In the genomic region with DNA sequence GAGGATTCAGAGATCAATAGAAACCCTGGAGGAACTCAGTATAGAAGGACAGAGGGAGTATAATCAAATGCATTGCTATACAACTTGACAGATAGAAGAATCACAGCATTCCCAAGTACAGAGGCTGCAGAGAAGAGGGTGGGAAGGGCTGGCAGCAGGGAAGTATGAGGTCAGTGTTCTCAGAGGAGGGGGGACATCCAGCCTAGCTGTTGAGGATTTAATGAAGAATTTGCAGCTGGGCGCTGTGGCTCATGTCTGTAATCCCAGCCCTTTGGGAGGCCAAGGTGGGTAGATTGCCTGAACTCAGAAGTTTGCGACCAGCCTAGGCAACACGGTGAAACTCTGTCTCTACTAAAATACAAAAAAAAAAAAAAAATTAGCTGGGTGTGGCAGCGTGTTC, we compare ENCODE assay signal across 26 cellular contexts.
A peak's percentile ranks its signal among the peaks of the same experiment; 100 is the strongest.
DNase-seq lines count a peak whose midpoint lies in the region; ATAC-seq, FAIRE-seq and TF ChIP-seq lines count a peak whose summit lies in the region.
"Had no signal": no experiment of that assay in that cellular context is flagged by ENCODE, and none has a peak within 500 bp of the region (broad histone marks: within the 10 kb centered on the region; RNA-seq: fewer than 3 reads in every experiment).

No MANE protein-coding gene starts in this region.

- no peak overlapping the region for H3K4me3 Mint-ChIP-seq in CD8-positive, alpha-beta memory T cell
- H3K4me3 Mint-ChIP-seq: activated naive CD8-positive, alpha-beta T cell treated with anti-CD3 and anti-CD28 coated beads, Interleukin-2, amount 50 U/mL, for 24 hours; activated T-cell treated with anti-CD3 and anti-CD28 coated beads, Interleukin-2, amount 50 U/mL, for 24 hours; brain; CD4-positive, alpha-beta T cell; neural progenitor cell; stimulated activated naive CD8-positive, alpha-beta T cell treated with anti-CD3 and anti-CD28 coated beads, Interleukin-15, Interleukin-2, amounts not matched to agents 100 ng/mL and 50 ng/mL, for 24 hours had no signal

- H3K4me3 ChIP-seq in SK-N-SH (ENCODE audit: low read depth in 2 of 2, low read length in 1 of 2), result no peak overlapping the region
- H3K4me3 ChIP-seq in RWPE2 (ENCODE audit: severe bottlenecking), result no peak overlapping the region
- H3K4me3 ChIP-seq in mucosa of descending colon, result no peak overlapping the region
- no peak overlapping the region for H3K4me3 ChIP-seq in CD8-positive, alpha-beta memory T cell (ENCODE audit: low read length)
- H3K4me3 ChIP-seq: lung, neural progenitor cell, thoracic aorta, vagina had no signal

- peaks cover 6% of the 10 kb centered on the region for H3F3A ChIP-seq in SK-N-SH (replicated peaks; ENCODE audit: insufficient read depth)

- POLR2A ChIA-PET in SK-N-SH (lab: Yijun Ruan, JAX), result no interaction called here
- POLR2A ChIA-PET in CD8-positive, alpha-beta memory T cell (lab: Charles Lee), result no interaction called here

- ATAC-seq in SK-N-SH treated with all-trans-retinoic acid at 6 μM for 48 hours, result peak; percentile 11; the same call in 1 of the 3 replicates
- no peak for ATAC-seq in RWPE2 (ENCODE audit: low read depth)
- no peak for ATAC-seq in GM21526 (IDR thresholded peaks at IDR 0.05; ENCODE audit: low FRiP score, unreplicated experiment)
- no peak for ATAC-seq in mucosa of descending colon
- ATAC-seq: activated naive CD8-positive, alpha-beta T cell treated with anti-CD3 and anti-CD28 coated beads, Interleukin-2, amount 50 U/mL, for 24 hours had no signal

- TF ChIP-seq EP300 in SK-N-SH (IDR thresholded peaks at IDR 0.05; ENCODE audit: borderline replicate concordance in 1 of 2, low read depth in 1 of 2, low read length in 1 of 2), result no peak

- TF ChIP-seq RAD21 in SK-N-SH (IDR thresholded peaks at IDR 0.05; ENCODE audit: low read length), result no peak

- no peaks in the 10 kb centered on the region for H3K9me2 ChIP-seq in SK-N-SH

- no peak overlapping the region for H3K27ac Mint-ChIP-seq in CD8-positive, alpha-beta memory T cell
- H3K27ac Mint-ChIP-seq: activated naive CD8-positive, alpha-beta T cell treated with anti-CD3 and anti-CD28 coated beads, Interleukin-2, amount 50 U/mL, for 24 hours; activated T-cell treated with anti-CD3 and anti-CD28 coated beads, Interleukin-2, amount 50 U/mL, for 24 hours; brain; CD4-positive, alpha-beta T cell; neural progenitor cell; progenitor cell of endocrine pancreas; stimulated activated naive CD8-positive, alpha-beta T cell treated with anti-CD3 and anti-CD28 coated beads, Interleukin-15, Interleukin-2, amounts not matched to agents 100 ng/mL and 50 ng/mL, for 24 hours had no signal

- H3K27me3 Mint-ChIP-seq in CD8-positive, alpha-beta memory T cell, result no peaks in the 10 kb centered on the region
- H3K27me3 Mint-ChIP-seq: activated naive CD8-positive, alpha-beta T cell treated with anti-CD3 and anti-CD28 coated beads, Interleukin-2, amount 50 U/mL, for 24 hours; activated T-cell treated with anti-CD3 and anti-CD28 coated beads, Interleukin-2, amount 50 U/mL, for 24 hours; brain; CD4-positive, alpha-beta T cell; progenitor cell of endocrine pancreas; stimulated activated naive CD8-positive, alpha-beta T cell treated with anti-CD3 and anti-CD28 coated beads, Interleukin-15, Interleukin-2, amounts not matched to agents 100 ng/mL and 50 ng/mL, for 24 hours had no signal

- TF ChIP-seq CTCF in SK-N-SH (IDR thresholded peaks at IDR 0.05) (no peak), RWPE2 (IDR thresholded peaks at IDR 0.05; ENCODE audit: poor library complexity, severe bottlenecking) (no peak), mucosa of descending colon (IDR thresholded peaks at IDR 0.05) (no peak)

- intact Hi-C loops in mucosa of descending colon (cut with DNase I, micrococcal nuclease), result no loop called here

- no peak overlapping the region for H2AFZ ChIP-seq in SK-N-SH (ENCODE audit: low read depth)
- H2AFZ ChIP-seq: neural progenitor cell had no signal

- H3K27me3 ChIP-seq in SK-N-SH (ENCODE audit: insufficient read depth) (no peaks in the 10 kb centered on the region), RWPE2 (ENCODE audit: insufficient read depth, poor library complexity, severe bottlenecking) (no peaks in the 10 kb centered on the region)
- H3K27me3 ChIP-seq in CD8-positive, alpha-beta memory T cell (ENCODE audit: insufficient read depth, low read length, poor library complexity, severe bottlenecking), result no peaks in the 10 kb centered on the region
- H3K27me3 ChIP-seq: neural progenitor cell, vagina had no signal

- H3K36me3 ChIP-seq in SK-N-SH (replicated peaks in 1 of 2; ENCODE audit: control insufficient read depth in 1 of 2, insufficient read depth in 2 of 2, low read length in 1 of 2), result no peaks in the 10 kb centered on the region
- H3K36me3 ChIP-seq in RWPE2 (ENCODE audit: low read depth), result no peaks in the 10 kb centered on the region
- no peaks in the 10 kb centered on the region for H3K36me3 ChIP-seq in mucosa of descending colon (ENCODE audit: low read depth)
- no peaks in the 10 kb centered on the region for H3K36me3 ChIP-seq in CD8-positive, alpha-beta memory T cell (ENCODE audit: insufficient read depth, low read length)
- H3K36me3 ChIP-seq: neural progenitor cell, thoracic aorta, vagina, WERI-Rb-1 had no signal

- CTCF ChIA-PET in SK-N-SH (lab: Yijun Ruan, JAX), result no interaction called here
- CTCF ChIA-PET in CD8-positive, alpha-beta memory T cell (lab: Charles Lee), result no interaction called here

- no peak overlapping the region for H3K9ac ChIP-seq in SK-N-SH
- H3K9ac ChIP-seq: neural progenitor cell had no signal

- H4K20me1 ChIP-seq in SK-N-SH (ENCODE audit: insufficient read depth), result peaks cover 98% of the 10 kb centered on the region

- H3K27ac ChIP-seq in SK-N-SH (ENCODE audit: low read depth in 2 of 2, low read length in 1 of 2), result no peak overlapping the region
- H3K27ac ChIP-seq in RWPE2 (ENCODE audit: poor library complexity, severe bottlenecking), result peak overlapping the region; percentile 89
- no peak overlapping the region for H3K27ac ChIP-seq in CD8-positive, alpha-beta memory T cell (ENCODE audit: low read depth, low read length)
- H3K27ac ChIP-seq: 22Rv1, neural progenitor cell, thoracic aorta, vagina, WERI-Rb-1 had no signal

- no peak overlapping the region for H3K4me2 ChIP-seq in SK-N-SH
- H3K4me2 ChIP-seq: neural progenitor cell had no signal

- H3K9me3 ChIP-seq in SK-N-SH (no peaks in the 10 kb centered on the region), RWPE2 (ENCODE audit: severe bottlenecking) (no peaks in the 10 kb centered on the region), mucosa of descending colon (no peaks in the 10 kb centered on the region)
- no peaks in the 10 kb centered on the region for H3K9me3 ChIP-seq in CD8-positive, alpha-beta memory T cell (ENCODE audit: low read length)
- H3K9me3 ChIP-seq: thoracic aorta, vagina had no signal

- H3K9me3 Mint-ChIP-seq in CD8-positive, alpha-beta memory T cell, result no peaks in the 10 kb centered on the region
- H3K9me3 Mint-ChIP-seq: activated naive CD8-positive, alpha-beta T cell treated with anti-CD3 and anti-CD28 coated beads, Interleukin-2, amount 50 U/mL, for 24 hours; activated T-cell treated with anti-CD3 and anti-CD28 coated beads, Interleukin-2, amount 50 U/mL, for 24 hours; CD4-positive, alpha-beta T cell; neural progenitor cell; stimulated activated naive CD8-positive, alpha-beta T cell treated with anti-CD3 and anti-CD28 coated beads, Interleukin-15, Interleukin-2, amounts not matched to agents 100 ng/mL and 50 ng/mL, for 24 hours had no signal

- peaks cover 0 to 69% (median 42%) of the 10 kb centered on the region in 3 donors for H3K4me1 Mint-ChIP-seq in CD8-positive, alpha-beta memory T cell

- peaks cover 85% of the 10 kb centered on the region for H3K79me2 ChIP-seq in SK-N-SH (ENCODE audit: insufficient read depth)

- WGBS in SK-N-SH (ENCODE audit: low lambda C conversion rate), result 98% methylated on average over 4 of the region's 4 CpGs

- H3K36me3 Mint-ChIP-seq in CD8-positive, alpha-beta memory T cell, result peaks cover 0 to 2% (median 0%) of the 10 kb centered on the region in 3 donors
- H3K36me3 Mint-ChIP-seq: brain, neural progenitor cell had no signal

- DNase-seq in SK-N-SH (no peak), RWPE2 (ENCODE audit: low spot score) (no peak), iris pigment epithelial cell (ENCODE audit: low read depth) (peak; percentile 41), urothelium cell line (ENCODE audit: low spot score) (peak; percentile 61), mucosa of descending colon (no peak)
- DNase-seq in CD8-positive, alpha-beta memory T cell, result no peak
- DNase-seq: activated CD4-positive, alpha-beta T cell treated with anti-CD3 and anti-CD28 coated beads for 48 hours; activated gamma-delta T cell treated with Interleukin-2 at 50 U/mL for 16 hours; activated naive CD8-positive, alpha-beta T cell treated with anti-CD3 and anti-CD28 coated beads, Interleukin-2, amount 50 U/mL, for 24 hours; activated T-cell treated with anti-CD3 and anti-CD28 coated beads, Interleukin-2, amount 50 U/mL, for 24 hours; CD4-positive, alpha-beta T cell; KBM-7; NCI-H1417 treated with DMSO at 0.1 percent for 48 hours; NCI-H774; WERI-Rb-1 had no signal

- FAIRE-seq in urothelium cell line (lab: Jason Lieb, UNC), result no peak
- FAIRE-seq: H1 had no signal

- peaks cover 24 to 42% of the 10 kb centered on the region in 2 experiments; a peak in 3 of 4 replicates for H3K4me1 ChIP-seq in SK-N-SH (ENCODE audit: control insufficient read depth in 1 of 2, insufficient read depth in 2 of 2, low read depth in 1 of 2, low read length in 1 of 2)
- peaks cover 37% of the 10 kb centered on the region for H3K4me1 ChIP-seq in RWPE2 (ENCODE audit: insufficient read depth, poor library complexity, severe bottlenecking)
- peaks cover 8% of the 10 kb centered on the region for H3K4me1 ChIP-seq in mucosa of descending colon (ENCODE audit: low read depth)
- H3K4me1 ChIP-seq in CD8-positive, alpha-beta memory T cell (ENCODE audit: insufficient read depth, low read length), result peaks cover 62% of the 10 kb centered on the region

TF ChIP-seq in SK-N-SH treated with all-trans-retinoic acid at 6 μM for 48 hours, 23 proteins besides CTCF, POLR2A, EP300 and RAD21 (continues in another document):
- no peak for TF ChIP-seq CSDC2 (CRISPR knock-in tag; IDR thresholded peaks at IDR 0.05)
- no peak for TF ChIP-seq TCF4 (CRISPR knock-in tag; IDR thresholded peaks at IDR 0.05; ENCODE audit: borderline replicate concordance)
- no peak for TF ChIP-seq ZNF70 (CRISPR knock-in tag; IDR thresholded peaks at IDR 0.05)
- no peak for TF ChIP-seq RARB (CRISPR knock-in tag; IDR thresholded peaks at IDR 0.05)
- TF ChIP-seq ZFP3 (CRISPR knock-in tag; IDR thresholded peaks at IDR 0.05), result no peak

TF ChIP-seq in SK-N-SH, 30 proteins besides CTCF, POLR2A, EP300 and RAD21 (continues in another document):
- no peak for TF ChIP-seq GATA2 (CRISPR knock-in tag; IDR thresholded peaks at IDR 0.05)
- no peak for TF ChIP-seq SIN3A (IDR thresholded peaks at IDR 0.05; ENCODE audit: borderline replicate concordance, low read depth, low read length)
- no peak for TF ChIP-seq FOSL2 (IDR thresholded peaks at IDR 0.05; ENCODE audit: borderline replicate concordance, low read depth)
- TF ChIP-seq NRF1 (IDR thresholded peaks at IDR 0.05; ENCODE audit: low read depth, low read length), result no peak
- no peak for TF ChIP-seq FOXM1 (IDR thresholded peaks at IDR 0.05; ENCODE audit: low read depth)
- no peak for TF ChIP-seq SMC3 (IDR thresholded peaks at IDR 0.05; ENCODE audit: low read depth, low read length)
- no peak for TF ChIP-seq MEF2A (IDR thresholded peaks at IDR 0.05; ENCODE audit: borderline replicate concordance, low read depth)
- TF ChIP-seq FOXJ3 (CRISPR knock-in tag; IDR thresholded peaks at IDR 0.05), result no peak

Comparison
In these comparisons a context has a peak if more than half of its experiments do, and no peak if none do; other contexts are left out.
1. DNase-seq: peak in iris pigment epithelial cell (single experiment) and urothelium cell line (single experiment); none in SK-N-SH (single experiment), RWPE2 (single experiment), mucosa of descending colon (0 of 3) and CD8-positive, alpha-beta memory T cell (0 of 5).